9 cellular contexts compared by ENCODE assay signal in genomic region chr9:5263568-5264218, GRCh38. TPM values are rescaled to one million over a fixed set of nuclear protein-coding genes. Genes with fewer than 3 reads are reported as not detected.
DNase-seq lines count a peak whose midpoint lies in the region; ATAC-seq and TF ChIP-seq lines count a peak whose summit lies in the region.
"Had no signal": no experiment of that assay in that cellular context is flagged by ENCODE, and none has a peak within 500 bp of the region (broad histone marks: within the 10 kb centered on the region; RNA-seq: fewer than 3 reads in every experiment).

No MANE protein-coding gene starts in this region.

- H2BK12ac ChIP-seq in trophoblast cell (ENCODE audit: low read length): peak overlapping the region; percentile 40

- no peak overlapping the region for H3K18ac ChIP-seq in trophoblast cell (ENCODE audit: low read length)

- no peak overlapping the region for H3K4ac ChIP-seq in trophoblast cell (ENCODE audit: low read depth, low read length)

- no peak overlapping the region for H3K4me2 ChIP-seq in trophoblast cell (ENCODE audit: low read length)

- no peak overlapping the region for H2AFZ ChIP-seq in trophoblast cell (ENCODE audit: insufficient read depth, low read length, poor library complexity)

- H3K79me1 ChIP-seq in trophoblast cell (ENCODE audit: low read length): peaks cover 7% of the 10 kb centered on the region

- DNase-seq in GM20000 (ENCODE audit: low spot score) (peak; percentile 24), LNCaP clone FGC (ENCODE audit: low read depth) (peak; percentile 23), trophoblast cell (peak in 1 of 2 donors; percentile 42), hepatic stellate cell (ENCODE audit: low spot score) (no peak), colonic mucosa (no peak), activated T-cell treated with anti-CD3 and anti-CD28 coated beads for 4 hours (no peak), NCI-H1694 (lab: John Stamatoyannopoulos, UW) (no peak)
- no peak for DNase-seq in central memory CD8-positive, alpha-beta T cell (ENCODE audit: low spot score in 2 of 2)
- DNase-seq: activated naive CD8-positive, alpha-beta T cell treated with anti-CD3 and anti-CD28 coated beads, Interleukin-2, amount 10 ng/mL, durations not matched to agents 7 days and 5 days had no signal

- TF ChIP-seq CTCF in GM20000 (IDR thresholded peaks at IDR 0.05; ENCODE audit: extremely low read depth, missing control alignments) (no peak), LNCaP clone FGC (IDR thresholded peaks at IDR 0.05; ENCODE audit: control insufficient read depth, extremely low read depth, insufficient read depth) (peak; percentile 21; the same call in 1 of the 2 replicates), colonic mucosa (IDR thresholded peaks at IDR 0.05) (no peak)

- H3K36me3 ChIP-seq in trophoblast cell (ENCODE audit: control insufficient read depth in 1 of 2, insufficient read depth in 2 of 2, low read length in 2 of 2) (no peaks in the 10 kb centered on the region), colonic mucosa (no peaks in the 10 kb centered on the region)

- no CpG with 5 or more reads among the region's 5 CpGs for WGBS in trophoblast cell (ENCODE audit: extremely low coverage, insufficient coverage, insufficient read length)

- intact Hi-C loops in colonic mucosa (cut with DNase I): no loop called here

- H3K14ac ChIP-seq in trophoblast cell (ENCODE audit: low read length): no peak overlapping the region

- H4K91ac ChIP-seq in trophoblast cell (ENCODE audit: low read depth, low read length): no peak overlapping the region

- no peak overlapping the region for H3K27ac ChIP-seq in trophoblast cell (ENCODE audit: low read depth, low read length)
- H3K27ac ChIP-seq in colonic mucosa: no peak overlapping the region

- peak overlapping the region; percentile 3 for H3K27ac Mint-ChIP-seq in central memory CD8-positive, alpha-beta T cell (ENCODE audit: low read depth)
- H3K27ac Mint-ChIP-seq: activated naive CD8-positive, alpha-beta T cell treated with anti-CD3 and anti-CD28 coated beads, Interleukin-2, amount 10 ng/mL, durations not matched to agents 7 days and 5 days had no signal

- H3K27me3 ChIP-seq in trophoblast cell (ENCODE audit: insufficient read depth, low read length) (no peaks in the 10 kb centered on the region), colonic mucosa (no peaks in the 10 kb centered on the region)

- no peak overlapping the region for H4K8ac ChIP-seq in trophoblast cell (ENCODE audit: low read depth, low read length)

- H4K12ac ChIP-seq in trophoblast cell (ENCODE audit: low read depth, low read length): no peak overlapping the region

- no peak overlapping the region for H2AK5ac ChIP-seq in trophoblast cell (ENCODE audit: low read length)

- no peak for ATAC-seq in central memory CD8-positive, alpha-beta T cell (replicated peaks; ENCODE audit: extremely low read depth, poor library complexity, severe bottlenecking)

- H2BK120ac ChIP-seq in trophoblast cell (ENCODE audit: insufficient read depth, low read length, poor library complexity): no peak overlapping the region

- H3K9me3 Mint-ChIP-seq in central memory CD8-positive, alpha-beta T cell: no peaks in the 10 kb centered on the region
- H3K9me3 Mint-ChIP-seq: activated naive CD8-positive, alpha-beta T cell treated with anti-CD3 and anti-CD28 coated beads, Interleukin-2, amount 10 ng/mL, durations not matched to agents 7 days and 5 days had no signal

- H3K23ac ChIP-seq in trophoblast cell (ENCODE audit: low read length): no peak overlapping the region

- H3K9me3 ChIP-seq in trophoblast cell (ENCODE audit: insufficient read depth, low read depth, low read length) (peaks cover 2% of the 10 kb centered on the region), colonic mucosa (no peaks in the 10 kb centered on the region)

- no peaks in the 10 kb centered on the region for H3K79me2 ChIP-seq in trophoblast cell (ENCODE audit: control insufficient read depth, insufficient read depth, low read length, poor library complexity)

- H3K9ac ChIP-seq in trophoblast cell (ENCODE audit: low read length): no peak overlapping the region
- H3K9ac ChIP-seq in colonic mucosa (ENCODE audit: low read depth in 2 of 2, low read length in 2 of 2): no peak overlapping the region

- H3K36me3 Mint-ChIP-seq in central memory CD8-positive, alpha-beta T cell (ENCODE audit: insufficient read depth): no peaks in the 10 kb centered on the region
- H3K36me3 Mint-ChIP-seq: activated naive CD8-positive, alpha-beta T cell treated with anti-CD3 and anti-CD28 coated beads, Interleukin-2, amount 10 ng/mL, durations not matched to agents 7 days and 5 days had no signal

- H3K4me3 Mint-ChIP-seq in central memory CD8-positive, alpha-beta T cell: no peak overlapping the region
- H3K4me3 Mint-ChIP-seq: activated naive CD8-positive, alpha-beta T cell treated with anti-CD3 and anti-CD28 coated beads, Interleukin-2, amount 10 ng/mL, durations not matched to agents 7 days and 5 days had no signal

- no peaks in the 10 kb centered on the region for H3K4me1 Mint-ChIP-seq in central memory CD8-positive, alpha-beta T cell

- H3K27me3 Mint-ChIP-seq in central memory CD8-positive, alpha-beta T cell: no peaks in the 10 kb centered on the region

- H3K4me3 ChIP-seq in LNCaP clone FGC (ENCODE audit: low read depth, low read length): no peak overlapping the region
- H3K4me3 ChIP-seq in trophoblast cell (ENCODE audit: low read depth, low read length): no peak overlapping the region
- H3K4me3 ChIP-seq in colonic mucosa: no peak overlapping the region

- H2BK5ac ChIP-seq in trophoblast cell (ENCODE audit: low read depth, low read length, poor library complexity): no peak overlapping the region

- H3K4me1 ChIP-seq in trophoblast cell (ENCODE audit: control insufficient read depth in 1 of 2, insufficient read depth in 2 of 2, low read length in 2 of 2): peaks cover 5 to 6% of the 10 kb centered on the region in 2 experiments
- H3K4me1 ChIP-seq in colonic mucosa: no peaks in the 10 kb centered on the region

RNA-seq across cellular contexts. Expression of gene INSL4, which starts 32.5 kb away (rescaled TPM):
- polyA plus RNA-seq in trophoblast cell (2013): 81.4 and 91.2 TPM in 2 replicates
- total RNA-seq in colonic mucosa: not detected
- total RNA-seq: activated naive CD8-positive, alpha-beta T cell treated with anti-CD3 and anti-CD28 coated beads, Interleukin-2, amount 10 ng/mL, durations not matched to agents 7 days and 5 days had no signal

RNA-seq across cellular contexts. Expression of gene RLN2, which starts 40.8 kb away (rescaled TPM):
- polyA plus RNA-seq in trophoblast cell (2013): 2.0 and 3.1 TPM in 2 replicates
- total RNA-seq in colonic mucosa: under 1 TPM; 0.48 to 0.74 TPM

Comparison
In these comparisons a context has a peak if more than half of its experiments do, and no peak if none do; other contexts are left out.
1. DNase-seq: peak in GM20000 (single experiment) and LNCaP clone FGC (single experiment); none in central memory CD8-positive, alpha-beta T cell (0 of 2), hepatic stellate cell (single experiment), colonic mucosa (single experiment), activated T-cell treated with anti-CD3 and anti-CD28 coated beads for 4 hours (single experiment) and NCI-H1694 (single experiment).